16 cellular contexts compared by ENCODE assay signal in the genomic region with DNA sequence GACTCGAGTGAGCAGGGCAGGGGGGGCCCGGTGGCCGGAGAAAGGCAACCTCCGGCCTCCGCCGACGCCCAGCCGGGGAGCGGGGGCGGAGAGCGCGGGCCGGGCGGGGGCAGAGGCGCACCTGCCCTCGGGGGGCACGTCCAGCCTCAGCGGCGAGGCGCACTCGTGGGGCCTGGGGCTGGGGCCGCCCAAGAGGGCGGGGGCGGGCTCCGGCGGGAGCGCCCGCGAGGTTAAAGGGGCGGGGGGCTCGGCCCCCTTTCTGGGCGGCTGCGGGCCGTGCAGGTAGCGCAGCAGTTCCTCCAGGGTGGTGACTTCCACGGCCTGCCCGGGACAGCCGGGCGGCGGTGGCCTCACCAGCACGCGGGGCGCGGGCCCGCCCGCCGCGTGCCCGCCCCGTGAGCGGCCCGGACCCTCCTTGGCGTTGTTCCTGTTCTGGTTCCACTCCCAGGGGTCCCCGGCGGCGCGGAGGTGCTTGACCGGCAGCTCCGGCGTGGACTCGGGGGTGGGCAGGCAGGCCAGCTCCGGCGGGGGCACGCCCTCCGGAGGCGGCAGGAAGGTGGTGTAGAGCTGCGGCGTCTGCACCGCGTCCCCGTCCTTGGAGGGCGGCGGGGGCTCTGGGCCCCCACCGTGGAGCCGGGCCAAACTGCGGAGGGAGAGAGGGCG. TPM values are rescaled to one million over a fixed set of nuclear protein-coding genes. Genes with fewer than 3 reads are reported as not detected.
DNase-seq lines count a peak whose midpoint lies in the region; ATAC-seq and TF ChIP-seq lines count a peak whose summit lies in the region.
"Had no signal": no experiment of that assay in that cellular context is flagged by ENCODE, and none has a peak within 500 bp of the region (broad histone marks: within the 10 kb centered on the region; RNA-seq: fewer than 3 reads in every experiment).

No MANE protein-coding gene starts in this region.

- peaks cover 18% of the 10 kb centered on the region for H3K4me1 Mint-ChIP-seq in GM23338
- peaks cover 13% of the 10 kb centered on the region for H3K4me1 Mint-ChIP-seq in stimulated activated memory B cell treated with anti-CD40 and anti-IgM and Interleukin-4, amounts not matched to agents 10 μg/mL and 1 μg/mL and 100 μg/mL, for 72 hours
- H3K4me1 Mint-ChIP-seq in activated CD4-positive, alpha-beta T cell treated with anti-CD3 and anti-CD28 coated beads for 36 hours: peaks cover 14% of the 10 kb centered on the region

- H2AFZ ChIP-seq in GM23338: 0 out of 2 replicates have a peak overlapping the region, but pooled peaks have one; percentile 77

- H3K27me3 ChIP-seq in GM23338 (ENCODE audit: insufficient read depth) (peaks cover 38% of the 10 kb centered on the region), colonic mucosa (peaks cover 8% of the 10 kb centered on the region)

- H3K36me3 Mint-ChIP-seq in GM23338 (ENCODE audit: low read depth): peaks cover 33% of the 10 kb centered on the region
- no peaks in the 10 kb centered on the region for H3K36me3 Mint-ChIP-seq in stimulated activated memory B cell treated with anti-CD40 and anti-IgM and Interleukin-4, amounts not matched to agents 10 μg/mL and 1 μg/mL and 100 μg/mL, for 72 hours
- H3K36me3 Mint-ChIP-seq in activated CD4-positive, alpha-beta T cell treated with anti-CD3 and anti-CD28 coated beads for 36 hours (ENCODE audit: low read depth): no peaks in the 10 kb centered on the region

- peaks cover 42% of the 10 kb centered on the region for H3K27me3 Mint-ChIP-seq in GM23338 (ENCODE audit: insufficient read depth, low read depth, poor library complexity)
- no peaks in the 10 kb centered on the region for H3K27me3 Mint-ChIP-seq in stimulated activated memory B cell treated with anti-CD40 and anti-IgM and Interleukin-4, amounts not matched to agents 10 μg/mL and 1 μg/mL and 100 μg/mL, for 72 hours
- H3K27me3 Mint-ChIP-seq in activated CD4-positive, alpha-beta T cell treated with anti-CD3 and anti-CD28 coated beads for 36 hours: no peaks in the 10 kb centered on the region
- H3K27me3 Mint-ChIP-seq: naive thymus-derived CD8-positive, alpha-beta T cell had no signal

- no peak overlapping the region for H3K27ac Mint-ChIP-seq in GM23338
- H3K27ac Mint-ChIP-seq in stimulated activated memory B cell treated with anti-CD40 and anti-IgM and Interleukin-4, amounts not matched to agents 10 μg/mL and 1 μg/mL and 100 μg/mL, for 72 hours: no peak overlapping the region
- H3K27ac Mint-ChIP-seq in activated CD4-positive, alpha-beta T cell treated with anti-CD3 and anti-CD28 coated beads for 36 hours: no peak overlapping the region
- H3K27ac Mint-ChIP-seq: naive thymus-derived CD8-positive, alpha-beta T cell had no signal

- H3K79me2 ChIP-seq in GM23338 (replicated peaks; ENCODE audit: insufficient read depth): no peaks in the 10 kb centered on the region

- peak overlapping the region; percentile 80; the same call in 2 of the 3 replicates for H3K4me3 Mint-ChIP-seq in GM23338
- H3K4me3 Mint-ChIP-seq in stimulated activated memory B cell treated with anti-CD40 and anti-IgM and Interleukin-4, amounts not matched to agents 10 μg/mL and 1 μg/mL and 100 μg/mL, for 72 hours: no peak overlapping the region
- H3K4me3 Mint-ChIP-seq in activated CD4-positive, alpha-beta T cell treated with anti-CD3 and anti-CD28 coated beads for 36 hours: no peak overlapping the region

- no peak overlapping the region for H3K27ac ChIP-seq in GM23338 (ENCODE audit: low read depth)
- H3K27ac ChIP-seq in colonic mucosa: no peak overlapping the region

- H3K4me1 ChIP-seq in GM23338 (ENCODE audit: insufficient read depth) (peaks cover 15% of the 10 kb centered on the region; the same call in 1 of the 2 replicates), colonic mucosa (no peaks in the 10 kb centered on the region)

- H4K20me1 ChIP-seq in GM23338 (replicated peaks; ENCODE audit: insufficient read depth): no peaks in the 10 kb centered on the region; the same call in 1 of the 2 replicates

- ATAC-seq in GM23338 (peak; percentile 11), GM18511 (IDR thresholded peaks at IDR 0.05; ENCODE audit: unreplicated experiment) (no peak)
- ATAC-seq in stimulated activated memory B cell treated with anti-CD40 and anti-IgM and Interleukin-4, amounts not matched to agents 10 μg/mL and 1 μg/mL and 100 μg/mL, for 72 hours: peak; percentile 42
- ATAC-seq in activated CD4-positive, alpha-beta T cell treated with anti-CD3 and anti-CD28 coated beads for 36 hours: no peak
- ATAC-seq: naive thymus-derived CD8-positive, alpha-beta T cell had no signal

- DNase-seq in GM23338 (ENCODE audit: low spot score) (peak; percentile 51), colonic mucosa (no peak), islet precursor cell (peak; percentile 68), NCI-H2107 treated with DMSO at 0.1 percent for 48 hours (lab: John Stamatoyannopoulos, UW; ENCODE audit: unreplicated experiment) (no peak), SIG-M5 (lab: John Stamatoyannopoulos, UW) (no peak)
- no peak for DNase-seq in activated CD4-positive, alpha-beta T cell treated with anti-CD3 and anti-CD28 coated beads for 36 hours
- DNase-seq: activated naive CD4-positive, alpha-beta T cell treated with anti-CD3 and anti-CD28 coated beads, Interleukin-2, amount 50 U/mL, for 16 hours; cortex of kidney; erythroblast; naive thymus-derived CD8-positive, alpha-beta T cell; NCI-H1930; NCI-H524; stimulated activated naive CD4-positive, alpha-beta T cell treated with Interleukin-2 at 50 U/mL for 16 hours had no signal

- H3K4me2 ChIP-seq in GM23338: peak overlapping the region; percentile 100

- POLR2A ChIA-PET in activated CD4-positive, alpha-beta T cell treated with anti-CD3 and anti-CD28 coated beads for 36 hours (lab: Charles Lee): no interaction called here

- no peaks in the 10 kb centered on the region for H3K9me2 ChIP-seq in GM23338 (ENCODE audit: insufficient read depth)

- H3K36me3 ChIP-seq in GM23338 (ENCODE audit: insufficient read depth) (no peaks in the 10 kb centered on the region), colonic mucosa (no peaks in the 10 kb centered on the region)

- peak overlapping the region; percentile 88 for H3K4me3 ChIP-seq in GM23338
- H3K4me3 ChIP-seq in colonic mucosa: peak overlapping the region; percentile 27

- no peaks in the 10 kb centered on the region for H3K9me3 ChIP-seq in colonic mucosa

- H3F3A ChIP-seq in GM23338 (replicated peaks; ENCODE audit: low read depth): peaks cover 4% of the 10 kb centered on the region; the same call in 1 of the 2 replicates

- CTCF ChIA-PET in activated CD4-positive, alpha-beta T cell treated with anti-CD3 and anti-CD28 coated beads for 36 hours (lab: Charles Lee): no interaction called here

- H3K9me3 Mint-ChIP-seq in GM23338: no peaks in the 10 kb centered on the region
- H3K9me3 Mint-ChIP-seq in stimulated activated memory B cell treated with anti-CD40 and anti-IgM and Interleukin-4, amounts not matched to agents 10 μg/mL and 1 μg/mL and 100 μg/mL, for 72 hours: no peaks in the 10 kb centered on the region
- no peaks in the 10 kb centered on the region for H3K9me3 Mint-ChIP-seq in activated CD4-positive, alpha-beta T cell treated with anti-CD3 and anti-CD28 coated beads for 36 hours (ENCODE audit: low read depth)
- H3K9me3 Mint-ChIP-seq: naive thymus-derived CD8-positive, alpha-beta T cell had no signal

- intact Hi-C loops in colonic mucosa (cut with DNase I): no loop called here
- intact Hi-C loops in activated CD4-positive, alpha-beta T cell treated with anti-CD3 and anti-CD28 coated beads for 36 hours (cut with DNase I, micrococcal nuclease): no loop called here

- TF ChIP-seq CTCF in GM23338 (conservative IDR thresholded peaks at IDR 0.05; ENCODE audit: low read depth in 2 of 2) (peak in 1 of 2 experiments; percentile 34; a peak in 2 of 4 replicates), colonic mucosa (IDR thresholded peaks at IDR 0.05) (no peak)

- no peak overlapping the region for H3K9ac ChIP-seq in colonic mucosa (ENCODE audit: low read depth in 2 of 2, low read length in 2 of 2)

TF ChIP-seq in GM23338, 12 proteins besides CTCF, POLR2A, EP300 and RAD21 (continues in another document):
- no peak for TF ChIP-seq STAT1 (IDR thresholded peaks at IDR 0.05; ENCODE audit: unreplicated experiment)
- TF ChIP-seq, protein P1, sequence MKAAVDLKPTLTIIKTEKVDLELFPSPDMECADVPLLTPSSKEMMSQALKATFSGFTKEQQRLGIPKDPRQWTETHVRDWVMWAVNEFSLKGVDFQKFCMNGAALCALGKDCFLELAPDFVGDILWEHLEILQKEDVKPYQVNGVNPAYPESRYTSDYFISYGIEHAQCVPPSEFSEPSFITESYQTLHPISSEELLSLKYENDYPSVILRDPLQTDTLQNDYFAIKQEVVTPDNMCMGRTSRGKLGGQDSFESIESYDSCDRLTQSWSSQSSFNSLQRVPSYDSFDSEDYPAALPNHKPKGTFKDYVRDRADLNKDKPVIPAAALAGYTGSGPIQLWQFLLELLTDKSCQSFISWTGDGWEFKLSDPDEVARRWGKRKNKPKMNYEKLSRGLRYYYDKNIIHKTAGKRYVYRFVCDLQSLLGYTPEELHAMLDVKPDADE (IDR thresholded peaks at IDR 0.05): no peak
- TF ChIP-seq CREB1 (CRISPR knock-in tag; IDR thresholded peaks at IDR 0.05; ENCODE audit: low read depth): no peak

RNA-seq across cellular contexts. Expression of a gene that starts 13.6 kb away (rescaled TPM):
- 12.3 and 24.4 TPM in 2 replicates for total RNA-seq in GM23338 (2014; rRNA removed; shearing (Covaris generic))
- 6.2 and 8.5 TPM in 2 replicates for polyA plus RNA-seq in GM23338 (2016; fragmentation: Nextera tagmentation; extraction: Ambion mirVana)
- total RNA-seq in colonic mucosa: 1 to 10 TPM; 1.6 to 3.2 TPM
- 1 to 10 TPM; 3.2 to 3.5 TPM for total RNA-seq in activated CD4-positive, alpha-beta T cell treated with anti-CD3 and anti-CD28 coated beads for 36 hours

RNA-seq across cellular contexts. Expression of a gene that starts 23.6 kb away (rescaled TPM):
- total RNA-seq in GM23338 (2014; rRNA removed; shearing (Covaris generic)): not detected in 2 replicates
- 0.40 and 0.49 TPM in 2 replicates for polyA plus RNA-seq in GM23338 (2016; fragmentation: Nextera tagmentation; extraction: Ambion mirVana)
- total RNA-seq in colonic mucosa: 1 to 10 TPM in 1 of 2 donors, under 1 TPM in 1; 0.72 to 1.2 TPM
- 10 to 100 TPM; 18.4 to 19.2 TPM for total RNA-seq in activated CD4-positive, alpha-beta T cell treated with anti-CD3 and anti-CD28 coated beads for 36 hours

RNA-seq across cellular contexts. Expression of a gene that starts 32.9 kb away (rescaled TPM):
- 5.7 and 6.4 TPM in 2 replicates for total RNA-seq in GM23338 (2014; rRNA removed; shearing (Covaris generic))
- polyA plus RNA-seq in GM23338 (2016; fragmentation: Nextera tagmentation; extraction: Ambion mirVana): 3.6 and 4.0 TPM in 2 replicates
- total RNA-seq in colonic mucosa: 1 to 10 TPM; 6.8 to 7.2 TPM
- total RNA-seq in activated CD4-positive, alpha-beta T cell treated with anti-CD3 and anti-CD28 coated beads for 36 hours: 1 to 10 TPM; 4.3 to 5.1 TPM

RNA-seq across cellular contexts. Expression of a gene that starts 33.1 kb away (rescaled TPM):
- total RNA-seq in GM23338 (2014; rRNA removed; shearing (Covaris generic)): 26.3 and 27.1 TPM in 2 replicates
- 88.9 and 92.3 TPM in 2 replicates for polyA plus RNA-seq in GM23338 (2016; fragmentation: Nextera tagmentation; extraction: Ambion mirVana)
- total RNA-seq in colonic mucosa: 10 to 100 TPM; 22.7 to 31.8 TPM
- 10 to 100 TPM; 64.3 to 90.8 TPM for total RNA-seq in activated CD4-positive, alpha-beta T cell treated with anti-CD3 and anti-CD28 coated beads for 36 hours

RNA-seq across cellular contexts. Expression of a gene that starts 43.0 kb away (rescaled TPM):
- total RNA-seq in GM23338 (2014; rRNA removed; shearing (Covaris generic)): 1.3 TPM in 1 of 2 replicates, not detected in the other
- polyA plus RNA-seq in GM23338 (2016; fragmentation: Nextera tagmentation; extraction: Ambion mirVana): not detected in 2 replicates
- under 1 TPM in 1 of 2 donors, not detected in 1; 0.67 TPM for total RNA-seq in colonic mucosa
- 1 to 10 TPM in 1 of 2 experiments, under 1 TPM in 1; 0.69 to 2.3 TPM for total RNA-seq in activated CD4-positive, alpha-beta T cell treated with anti-CD3 and anti-CD28 coated beads for 36 hours
- total RNA-seq: pulmonary artery endothelial cell had no signal

Comparison
In these comparisons a context has a peak if more than half of its experiments do, and no peak if none do; other contexts are left out.
1. ATAC-seq: peak in GM23338 (single experiment) and stimulated activated memory B cell treated with anti-CD40 and anti-IgM and Interleukin-4, amounts not matched to agents 10 μg/mL and 1 μg/mL and 100 μg/mL, for 72 hours (single experiment); none in activated CD4-positive, alpha-beta T cell treated with anti-CD3 and anti-CD28 coated beads for 36 hours (single experiment) and GM18511 (single experiment).
2. DNase-seq: peak in GM23338 (single experiment) and islet precursor cell (single experiment); none in colonic mucosa (single experiment), NCI-H2107 treated with DMSO at 0.1 percent for 48 hours (single experiment), activated CD4-positive, alpha-beta T cell treated with anti-CD3 and anti-CD28 coated beads for 36 hours (single experiment) and SIG-M5 (single experiment).
3. RNA of a gene that starts 23.6 kb away (total RNA-seq): 18.4 to 19.2 TPM in activated CD4-positive, alpha-beta T cell treated with anti-CD3 and anti-CD28 coated beads for 36 hours; 0.72 to 1.2 TPM in colonic mucosa and not detected in GM23338; every median in the first group is over 4 times any median in the second.